Comparison of ENCODE assay signal across 8 cellular contexts in the genomic region with DNA sequence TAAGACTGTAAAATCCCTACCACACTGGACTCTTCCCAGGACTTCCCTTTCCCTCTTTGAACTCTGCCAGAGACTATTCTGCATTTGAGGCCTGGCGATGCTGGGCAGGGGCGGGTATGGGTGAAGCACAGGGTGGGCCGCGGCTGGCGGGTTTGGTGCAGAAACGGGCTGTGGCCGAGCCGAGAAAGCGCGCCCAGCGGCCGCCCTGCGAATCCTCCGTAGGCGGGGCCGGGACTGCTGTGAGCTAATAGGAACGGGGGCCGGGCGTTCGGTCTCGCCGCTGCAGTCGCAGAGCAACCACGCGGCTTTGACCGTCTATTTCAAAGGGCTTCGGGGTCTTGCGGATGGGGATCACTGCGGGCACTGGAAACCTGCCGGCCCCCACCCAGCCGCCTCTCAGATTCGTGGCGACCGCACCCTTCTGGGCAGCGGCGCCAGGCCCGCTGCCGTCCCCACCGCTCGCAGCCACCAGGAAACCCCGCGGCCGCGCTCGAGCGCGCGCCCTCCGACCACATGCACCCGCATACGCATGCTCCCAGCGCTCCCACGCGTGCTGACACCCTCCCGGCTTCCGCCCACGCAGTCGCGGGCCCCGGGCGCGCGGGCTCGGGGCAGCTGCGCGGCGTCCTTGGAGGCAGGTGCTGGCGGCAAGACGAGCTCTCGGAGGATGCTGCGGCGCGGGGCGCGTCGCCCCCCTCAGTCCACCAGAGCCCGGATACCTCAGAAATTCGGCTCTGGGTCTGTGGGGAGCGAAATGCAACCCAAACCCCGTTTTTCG. TPM values are rescaled to one million over a fixed set of nuclear protein-coding genes. Genes with fewer than 3 reads are reported as not detected.
DNase-seq lines count a peak whose midpoint lies in the region; ATAC-seq and TF ChIP-seq lines count a peak whose summit lies in the region.

No MANE protein-coding gene starts in this region.

- peak overlapping the region; percentile 89 for H3K4me3 Mint-ChIP-seq in CD4-positive, alpha-beta T cell

- no peaks in the 10 kb centered on the region for H3K9me3 ChIP-seq in CD4-positive, alpha-beta T cell (ENCODE audit: control insufficient read depth, low read length)

- peak; percentile 46 for ATAC-seq in CD4-positive, alpha-beta T cell (ENCODE audit: poor library complexity)
- ATAC-seq in GM19328 (IDR thresholded peaks at IDR 0.05; ENCODE audit: unreplicated experiment): peak; percentile 46
- ATAC-seq in HG03460 (IDR thresholded peaks at IDR 0.05; ENCODE audit: unreplicated experiment): peak; percentile 49

- H3K27me3 Mint-ChIP-seq in CD4-positive, alpha-beta T cell: peaks cover 7% of the 10 kb centered on the region

- intact Hi-C loops in CD4-positive, alpha-beta T cell (cut with DNase I, micrococcal nuclease): loop anchor here (2.0 to 10.0 kb wide), 11 partner anchors 62 to 1388 kb away; a partner anchor contains a TSS

- no peak for TF ChIP-seq CTCF in CD4-positive, alpha-beta T cell (IDR thresholded peaks at IDR 0.05)

- CTCF ChIA-PET in CD4-positive, alpha-beta T cell (lab: Charles Lee): interaction anchor here (0.7 to 1.8 kb wide), 6 partner anchors 33 to 217 kb away, joined by 3 to 15 read pairs (median 6); a partner anchor contains a TSS

- peaks cover 37% of the 10 kb centered on the region for H3K4me1 Mint-ChIP-seq in CD4-positive, alpha-beta T cell (ENCODE audit: low read depth)

- POLR2A ChIA-PET in CD4-positive, alpha-beta T cell (lab: Charles Lee): interaction anchor here (0.7 to 4.2 kb wide), 30 partner anchors 9 to 1387 kb away, joined by 3 to 70 read pairs (median 6); a partner anchor contains a TSS

- DNase-seq in CD4-positive, alpha-beta T cell: peak; percentile 74 to 87 (median 82)
- DNase-seq in NCI-H748 treated with DMSO at 0.1 percent for 48 hours (lab: John Stamatoyannopoulos, UW): peak; percentile 27
- DNase-seq in activated CD8-positive, alpha-beta memory T cell treated with anti-CD3 and anti-CD28 coated beads for 24 hours: peak; percentile 91
- peak; percentile 81 for DNase-seq in effector CD8-positive, alpha-beta T cell (lab: John Stamatoyannopoulos, UW)
- DNase-seq in medulla oblongata (ENCODE audit: extremely low spot score): peak; percentile 88
- DNase-seq in stimulated activated CD4-positive, alpha-beta T cell treated with anti-CD3 and anti-CD28 coated beads, TNF-alpha, amount 100 ng/mL, for 48 hours (ENCODE audit: low read depth in 3 of 3): peak; percentile 57 to 69 (median 62)

- peak overlapping the region; percentile 100 for H3K27ac Mint-ChIP-seq in CD4-positive, alpha-beta T cell

- H3K36me3 Mint-ChIP-seq in CD4-positive, alpha-beta T cell (ENCODE audit: low read depth): peaks cover 25% of the 10 kb centered on the region

- peak overlapping the region; percentile 87 for H3K27ac ChIP-seq in CD4-positive, alpha-beta T cell (ENCODE audit: low read depth, low read length)

- H3K9me3 Mint-ChIP-seq in CD4-positive, alpha-beta T cell: no peaks in the 10 kb centered on the region

- H3K27me3 ChIP-seq in CD4-positive, alpha-beta T cell (ENCODE audit: control insufficient read depth, insufficient read depth, low read length): no peaks in the 10 kb centered on the region

RNA-seq across cellular contexts. Expression of a gene that starts 32.7 kb away (rescaled TPM):
- total RNA-seq in CD4-positive, alpha-beta T cell: 100 to 1,000 TPM; 110 to 120 TPM

Comparison
In these comparisons a context has a peak if more than half of its experiments do, and no peak if none do; other contexts are left out.
1. Peak in every context shown above with its lines: DNase-seq, ATAC-seq and H3K27ac ChIP-seq.
2. DNase-seq: peak in every context shown above with its lines; median percentile 91 in activated CD8-positive, alpha-beta memory T cell treated with anti-CD3 and anti-CD28 coated beads for 24 hours; 88 in medulla oblongata; 82 in CD4-positive, alpha-beta T cell; 81 in effector CD8-positive, alpha-beta T cell; 62 in stimulated activated CD4-positive, alpha-beta T cell treated with anti-CD3 and anti-CD28 coated beads, TNF-alpha, amount 100 ng/mL, for 48 hours; 27 in NCI-H748 treated with DMSO at 0.1 percent for 48 hours.